Comparison of ENCODE assay signal across 13 cellular contexts in the genomic region with DNA sequence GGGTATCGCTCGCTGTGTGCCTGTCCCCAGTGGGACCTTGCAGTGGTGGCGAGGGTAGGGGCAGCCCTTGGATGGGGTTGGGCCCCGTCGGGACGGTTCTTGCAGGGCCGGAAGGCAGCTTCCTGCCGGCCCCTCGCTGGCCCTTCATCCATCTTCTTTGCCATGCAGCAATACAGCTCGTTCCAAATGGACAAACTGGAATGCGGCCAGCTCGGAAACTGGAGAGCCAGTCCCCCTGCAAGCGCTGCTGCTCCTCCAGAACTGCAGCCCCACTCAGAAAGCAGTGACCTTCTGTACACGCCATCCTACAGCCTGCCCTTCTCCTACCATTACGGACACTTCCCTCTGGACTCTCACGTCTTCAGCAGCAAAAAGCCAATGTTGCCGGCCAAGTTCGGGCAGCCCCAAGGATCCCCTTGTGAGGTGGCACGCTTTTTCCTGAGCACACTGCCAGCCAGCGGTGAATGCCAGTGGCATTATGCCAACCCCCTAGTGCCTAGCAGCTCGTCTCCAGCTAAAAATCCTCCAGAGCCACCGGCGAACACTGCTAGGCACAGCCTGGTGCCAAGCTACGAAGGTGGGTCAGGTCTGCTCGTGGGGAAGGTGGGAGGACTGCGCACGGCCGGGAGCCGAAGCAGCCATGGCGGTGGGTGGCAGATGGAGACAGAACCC. TPM values are rescaled to one million over a fixed set of nuclear protein-coding genes. Genes with fewer than 3 reads are reported as not detected.
A peak's percentile ranks its signal among the peaks of the same experiment; 100 is the strongest.
DNase-seq lines count a peak whose midpoint lies in the region; ATAC-seq and TF ChIP-seq lines count a peak whose summit lies in the region.
"Had no signal": no experiment of that assay in that cellular context is flagged by ENCODE, and none has a peak within 500 bp of the region (broad histone marks: within the 10 kb centered on the region; RNA-seq: fewer than 3 reads in every experiment).

No MANE protein-coding gene starts in this region.

- H3K23ac ChIP-seq in mesenchymal stem cell (ENCODE audit: low read length in 2 of 2): no peak overlapping the region

- H3K9ac ChIP-seq in mesenchymal stem cell (ENCODE audit: low read length): no peak overlapping the region

- H3K4me3 ChIP-seq in BE2C (ENCODE audit: low read depth, low read length) (peak overlapping the region; percentile 55), body of pancreas (no peak overlapping the region), mesenchymal stem cell (ENCODE audit: insufficient read depth in 1 of 2, low read depth in 1 of 2, low read length in 2 of 2) (no peak overlapping the region)
- H3K4me3 ChIP-seq in naive thymus-derived CD4-positive, alpha-beta T cell (ENCODE audit: low read length): no peak overlapping the region
- H3K4me3 ChIP-seq: colonic mucosa, pancreas had no signal

- no peak overlapping the region for H2BK12ac ChIP-seq in mesenchymal stem cell (ENCODE audit: low read length in 2 of 2)

- no peak for TF ChIP-seq POLR2A in body of pancreas (IDR thresholded peaks at IDR 0.05)

- H2AK5ac ChIP-seq in mesenchymal stem cell (ENCODE audit: low read length, severe bottlenecking): no peak overlapping the region

- H3K14ac ChIP-seq in mesenchymal stem cell (ENCODE audit: low read length in 2 of 2): no peak overlapping the region

- H3K27ac Mint-ChIP-seq in naive thymus-derived CD4-positive, alpha-beta T cell: no peak overlapping the region
- H3K27ac Mint-ChIP-seq in effector memory CD8-positive, alpha-beta T cell: no peak overlapping the region

- CTCF ChIA-PET in naive thymus-derived CD4-positive, alpha-beta T cell (lab: Charles Lee): no interaction called here

- peaks cover 0 to 12% (median 10%) of the 10 kb centered on the region in 5 donors for H3K36me3 Mint-ChIP-seq in naive thymus-derived CD4-positive, alpha-beta T cell
- peaks cover 3% of the 10 kb centered on the region for H3K36me3 Mint-ChIP-seq in effector memory CD8-positive, alpha-beta T cell (ENCODE audit: insufficient read depth)

- ATAC-seq in body of pancreas: no peak
- ATAC-seq in naive thymus-derived CD4-positive, alpha-beta T cell: no peak
- ATAC-seq in effector memory CD8-positive, alpha-beta T cell (replicated peaks): no peak

- no peaks in the 10 kb centered on the region for H3K9me3 ChIP-seq in BE2C
- no peaks in the 10 kb centered on the region for H3K9me3 ChIP-seq in body of pancreas
- no peaks in the 10 kb centered on the region for H3K9me3 ChIP-seq in mesenchymal stem cell (ENCODE audit: control insufficient read depth, low read length)
- H3K9me3 ChIP-seq in naive thymus-derived CD4-positive, alpha-beta T cell (ENCODE audit: control insufficient read depth in 2 of 3, low read length in 3 of 3): no peaks in the 10 kb centered on the region
- H3K9me3 ChIP-seq: colonic mucosa, pancreas had no signal

- H3K4me2 ChIP-seq in mesenchymal stem cell (ENCODE audit: low read length, poor library complexity, severe bottlenecking): no peak overlapping the region

- POLR2A ChIA-PET in naive thymus-derived CD4-positive, alpha-beta T cell (lab: Charles Lee): no interaction called here

- WGBS in body of pancreas, 2 donors: 49 to 70% methylated on average over 21 to 30 of the region's 30 CpGs
- WGBS in mesenchymal stem cell: 93% methylated on average over 30 of the region's 30 CpGs

- H3K4ac ChIP-seq in mesenchymal stem cell (ENCODE audit: low read depth in 1 of 2, low read length in 2 of 2): no peak overlapping the region

- no peak overlapping the region for H3K18ac ChIP-seq in mesenchymal stem cell (ENCODE audit: low read depth in 1 of 2, low read length in 2 of 2)

- no peaks in the 10 kb centered on the region for H3K36me3 ChIP-seq in BE2C
- H3K36me3 ChIP-seq in body of pancreas (replicated peaks in 1 of 2; ENCODE audit: insufficient read depth in 1 of 2, low read depth in 2 of 2): no peaks in the 10 kb centered on the region
- H3K36me3 ChIP-seq in mesenchymal stem cell (ENCODE audit: control insufficient read depth in 1 of 2, insufficient read depth in 2 of 2, low read depth in 1 of 2, low read length in 2 of 2): peaks cover 0 to 8% of the 10 kb centered on the region in 2 experiments
- no peaks in the 10 kb centered on the region for H3K36me3 ChIP-seq in naive thymus-derived CD4-positive, alpha-beta T cell (ENCODE audit: control insufficient read depth in 2 of 3, insufficient read depth in 3 of 3, low read length in 3 of 3)
- H3K36me3 ChIP-seq: colonic mucosa, pancreas had no signal

- H3K4me1 Mint-ChIP-seq in naive thymus-derived CD4-positive, alpha-beta T cell: peaks cover 9 to 23% (median 17%) of the 10 kb centered on the region in 7 donors
- H3K4me1 Mint-ChIP-seq in effector memory CD8-positive, alpha-beta T cell (ENCODE audit: low read depth in 2 of 2): peaks cover 12 to 16% of the 10 kb centered on the region in 2 donors

- no peak overlapping the region for H3K27ac ChIP-seq in body of pancreas
- H3K27ac ChIP-seq in mesenchymal stem cell (ENCODE audit: low read length, poor library complexity, severe bottlenecking): no peak overlapping the region
- H3K27ac ChIP-seq in naive thymus-derived CD4-positive, alpha-beta T cell (ENCODE audit: low read depth, low read length): no peak overlapping the region
- H3K27ac ChIP-seq: colonic mucosa, pancreas had no signal

- H2BK15ac ChIP-seq in mesenchymal stem cell (ENCODE audit: low read depth, poor library complexity, severe bottlenecking): no peak overlapping the region

- no peaks in the 10 kb centered on the region for H3K79me1 ChIP-seq in mesenchymal stem cell (replicated peaks; ENCODE audit: low read length, poor library complexity, severe bottlenecking)

- intact Hi-C loops in body of pancreas (cut with DNase I): no loop called here
- intact Hi-C loops in naive thymus-derived CD4-positive, alpha-beta T cell (cut with micrococcal nuclease): no loop called here

- H2BK120ac ChIP-seq in mesenchymal stem cell (ENCODE audit: low read depth, low read length): no peak overlapping the region

- H3K4me1 ChIP-seq in BE2C (no peaks in the 10 kb centered on the region), body of pancreas (peaks cover 17% of the 10 kb centered on the region), mesenchymal stem cell (ENCODE audit: control insufficient read depth, insufficient read depth, low read depth, low read length) (peaks cover 13% of the 10 kb centered on the region)
- no peaks in the 10 kb centered on the region for H3K4me1 ChIP-seq in naive thymus-derived CD4-positive, alpha-beta T cell (ENCODE audit: control insufficient read depth in 2 of 2, insufficient read depth in 2 of 2, low read length in 2 of 2)
- H3K4me1 ChIP-seq: colonic mucosa, pancreas had no signal

- H4K91ac ChIP-seq in mesenchymal stem cell (ENCODE audit: low read length): peak overlapping the region; percentile 7

- no peak overlapping the region for H4K8ac ChIP-seq in mesenchymal stem cell (ENCODE audit: low read length)

- peak overlapping the region in 1 of 10 donors; percentile 23 for H3K4me3 Mint-ChIP-seq in naive thymus-derived CD4-positive, alpha-beta T cell
- H3K4me3 Mint-ChIP-seq in effector memory CD8-positive, alpha-beta T cell: no peak overlapping the region

- DNase-seq in BE2C (peak; percentile 75), NCI-H2081 treated with DMSO at 0.1 percent for 48 hours (lab: John Stamatoyannopoulos, UW) (peak; percentile 63), body of pancreas (peak in 3 of 4 donors; percentile 13 to 53 (median 51)), mesenchymal stem cell (no peak), iPS-NIHi11 (ENCODE audit: low spot score) (no peak)
- no peak for DNase-seq in stimulated activated CD4-positive, alpha-beta T cell treated with anti-CD3 and anti-CD28 coated beads, Interleukin-4, amount 100 ng/mL, for 1 hour
- no peak for DNase-seq in naive thymus-derived CD4-positive, alpha-beta T cell
- no peak for DNase-seq in effector memory CD8-positive, alpha-beta T cell
- DNase-seq: activated CD4-positive, CD25-positive, alpha-beta regulatory T cell; colonic mucosa; NCI-H187; stimulated activated CD8-positive, alpha-beta memory T cell treated with anti-CD3 and anti-CD28 coated beads, Interleukin-4, amount 100 ng/mL, for 48 hours had no signal

- H3K9me3 Mint-ChIP-seq in naive thymus-derived CD4-positive, alpha-beta T cell: no peaks in the 10 kb centered on the region
- no peaks in the 10 kb centered on the region for H3K9me3 Mint-ChIP-seq in effector memory CD8-positive, alpha-beta T cell

- peaks cover 41 to 60% (median 48%) of the 10 kb centered on the region in 5 donors for H3K27me3 Mint-ChIP-seq in naive thymus-derived CD4-positive, alpha-beta T cell
- H3K27me3 Mint-ChIP-seq in effector memory CD8-positive, alpha-beta T cell: peaks cover 49 to 66% of the 10 kb centered on the region in 2 donors

- TF ChIP-seq CTCF in BE2C (IDR thresholded peaks at IDR 0.05; ENCODE audit: low read depth, low read length) (no peak), body of pancreas (IDR thresholded peaks at IDR 0.05) (no peak)

- H2BK5ac ChIP-seq in mesenchymal stem cell (ENCODE audit: low read depth, low read length, poor library complexity, severe bottlenecking): no peak overlapping the region

- H2AFZ ChIP-seq in mesenchymal stem cell (ENCODE audit: low read depth, low read length): no peak overlapping the region

- H3K27me3 ChIP-seq in BE2C (peaks cover 9% of the 10 kb centered on the region), body of pancreas (no peaks in the 10 kb centered on the region), mesenchymal stem cell (ENCODE audit: control insufficient read depth in 1 of 2, insufficient read depth in 1 of 2, low read length in 2 of 2) (peaks cover 0 to 24% of the 10 kb centered on the region in 2 experiments)
- no peaks in the 10 kb centered on the region for H3K27me3 ChIP-seq in naive thymus-derived CD4-positive, alpha-beta T cell (ENCODE audit: control insufficient read depth in 2 of 2, insufficient read depth in 2 of 2, low read length in 2 of 2)
- H3K27me3 ChIP-seq: pancreas had no signal

RNA-seq across cellular contexts. Expression of a gene that starts 45.8 kb away (rescaled TPM):
- 0.42 TPM for polyA plus RNA-seq in BE2C (2012; ENCODE audit: insufficient read depth, insufficient read length, low read depth)
- total RNA-seq in body of pancreas: under 1 TPM in 1 of 2 donors, not detected in 1; 0.26 TPM
- 0.10 TPM for polyA plus RNA-seq in mesenchymal stem cell (2013, experiment 1 of 2)
- 0.10 TPM for polyA plus RNA-seq in mesenchymal stem cell (2013, experiment 2 of 2)
- total RNA-seq in naive thymus-derived CD4-positive, alpha-beta T cell: under 1 TPM in 1 of 5 experiments, not detected in 4; 0.12 TPM
- not detected for polyA plus RNA-seq in naive thymus-derived CD4-positive, alpha-beta T cell

Comparison
In these comparisons a context has a peak if more than half of its experiments do, and no peak if none do; other contexts are left out.
1. DNase-seq: peak in BE2C (single experiment), NCI-H2081 treated with DMSO at 0.1 percent for 48 hours (single experiment) and body of pancreas (3 of 4); none in mesenchymal stem cell (single experiment), stimulated activated CD4-positive, alpha-beta T cell treated with anti-CD3 and anti-CD28 coated beads, Interleukin-4, amount 100 ng/mL, for 1 hour (single experiment), naive thymus-derived CD4-positive, alpha-beta T cell (0 of 9), iPS-NIHi11 (single experiment) and effector memory CD8-positive, alpha-beta T cell (0 of 3).